Comparison of ENCODE assay signal across 8 cellular contexts in genomic region chr17:1259910-1260389, GRCh38. TPM values are rescaled to one million over a fixed set of nuclear protein-coding genes. Genes with fewer than 3 reads are reported as not detected.
DNase-seq lines count a peak whose midpoint lies in the region; ATAC-seq and TF ChIP-seq lines count a peak whose summit lies in the region.

No MANE protein-coding gene starts in this region.

- no peaks in the 10 kb centered on the region for H3K9me2 ChIP-seq in DOHH2 (replicated peaks; ENCODE audit: control insufficient read depth, low read length)

- TF ChIP-seq POLR2A in Peyer's patch (IDR thresholded peaks at IDR 0.05) = no peak
- TF ChIP-seq POLR2A in esophagus muscularis mucosa (IDR thresholded peaks at IDR 0.05; ENCODE audit: low read depth) = no peak
- no peak for TF ChIP-seq POLR2A in ovary (IDR thresholded peaks at IDR 0.05)

- H3K4me2 ChIP-seq in DOHH2 (ENCODE audit: low read length) = peak overlapping the region; percentile 68; the same call in 1 of the 2 replicates

- ATAC-seq in GM19324 (IDR thresholded peaks at IDR 0.05; ENCODE audit: low FRiP score, unreplicated experiment) (no peak), GM21717 (IDR thresholded peaks at IDR 0.05; ENCODE audit: unreplicated experiment) (no peak)

- TF ChIP-seq CTCF in DOHH2 (IDR thresholded peaks at IDR 0.05; ENCODE audit: low read depth, low read length, poor library complexity, severe bottlenecking) (no peak), Peyer's patch (IDR thresholded peaks at IDR 0.05) (no peak), esophagus muscularis mucosa (IDR thresholded peaks at IDR 0.05) (no peak), ovary (IDR thresholded peaks at IDR 0.05) (no peak), GM13977 (IDR thresholded peaks at IDR 0.05; ENCODE audit: extremely low read depth, insufficient read depth, missing control alignments) (no peak)

- no peaks in the 10 kb centered on the region for H3K79me2 ChIP-seq in DOHH2 (ENCODE audit: control insufficient read depth, low read length)

- no peaks in the 10 kb centered on the region for H3K36me3 ChIP-seq in DOHH2 (ENCODE audit: control insufficient read depth, low read length)
- H3K36me3 ChIP-seq in Peyer's patch = no peaks in the 10 kb centered on the region
- no peaks in the 10 kb centered on the region for H3K36me3 ChIP-seq in esophagus muscularis mucosa
- no peaks in the 10 kb centered on the region for H3K36me3 ChIP-seq in ovary

- TF ChIP-seq EP300 in esophagus muscularis mucosa (IDR thresholded peaks at IDR 0.05) (no peak), ovary (IDR thresholded peaks at IDR 0.05) (no peak)

- H3K4me1 ChIP-seq in DOHH2 (ENCODE audit: control insufficient read depth, low read length) (peaks cover 5% of the 10 kb centered on the region), Peyer's patch (peaks cover 0 to 9% (median 2%) of the 10 kb centered on the region in 4 donors), esophagus muscularis mucosa (peaks cover 12 to 18% (median 15%) of the 10 kb centered on the region in 4 donors), ovary (ENCODE audit: insufficient read depth) (no peaks in the 10 kb centered on the region)

- H3K4me3 ChIP-seq in DOHH2 (ENCODE audit: low read length) (no peak overlapping the region), Peyer's patch (peak overlapping the region; percentile 24 to 55 (median 45)), esophagus muscularis mucosa (peak overlapping the region; percentile 56 to 65 (median 60)), ovary (peak overlapping the region; percentile 36)

- DNase-seq in Peyer's patch (no peak), esophagus muscularis mucosa (ENCODE audit: extremely low spot score) (no peak), ovary (no peak), GM13977 (ENCODE audit: low spot score) (no peak), AML-193 (lab: John Stamatoyannopoulos, UW) (no peak)

- H3K27me3 ChIP-seq in DOHH2 (ENCODE audit: control insufficient read depth, low read length) = peaks cover 22% of the 10 kb centered on the region
- H3K27me3 ChIP-seq in Peyer's patch = no peaks in the 10 kb centered on the region
- H3K27me3 ChIP-seq in esophagus muscularis mucosa = peaks cover 0 to 4% (median 0%) of the 10 kb centered on the region in 4 donors
- H3K27me3 ChIP-seq in ovary = no peaks in the 10 kb centered on the region

- H4K20me1 ChIP-seq in DOHH2 (ENCODE audit: control insufficient read depth, insufficient read depth, low read depth, low read length) = 0 out of 2 replicates have a peak, but pooled peaks cover 2% of the 10 kb centered on the region

- no peaks in the 10 kb centered on the region for H3F3A ChIP-seq in DOHH2 (ENCODE audit: control insufficient read depth, insufficient read depth)

- H3K27ac ChIP-seq in DOHH2 (ENCODE audit: low read depth, low read length) = no peak overlapping the region
- peak overlapping the region in 1 of 4 donors; percentile 42 for H3K27ac ChIP-seq in Peyer's patch
- peak overlapping the region; percentile 65 to 86 (median 82) for H3K27ac ChIP-seq in esophagus muscularis mucosa (replicated peaks in 1 of 4)
- no peak overlapping the region for H3K27ac ChIP-seq in ovary

- 3% methylated on average over 28 of the region's 39 CpGs for WGBS in esophagus muscularis mucosa
- WGBS in ovary, 3 donors = 1% methylated on average over 20 to 39 of the region's 39 CpGs

- in situ Hi-C loops in GM13977 (cut with MboI; ENCODE audit: low pct_unique_long_range_greater_than_20kb, low sequenced_read_pairs, unreplicated experiment) = no loop called here

- intact Hi-C loops in esophagus muscularis mucosa (cut with DNase I) = loop anchor here (2.0 kb wide), 1 partner anchor 73 kb away; no protein-coding TSS in a partner anchor
- intact Hi-C loops in ovary (cut with DNase I) = loop anchor here in 2 of 4 donors (5.0 kb wide), 2 partner anchors 72 to 252 kb away; no protein-coding TSS in a partner anchor

- H3K9me3 ChIP-seq in DOHH2 (ENCODE audit: control insufficient read depth, insufficient read depth, low read length) (no peaks in the 10 kb centered on the region), Peyer's patch (no peaks in the 10 kb centered on the region), esophagus muscularis mucosa (no peaks in the 10 kb centered on the region), ovary (no peaks in the 10 kb centered on the region)

RNA-seq across cellular contexts. Expression of gene BHLHA9, which starts 10.3 kb away (rescaled TPM):
- not detected for total RNA-seq in Peyer's patch
- total RNA-seq in esophagus muscularis mucosa = not detected
- total RNA-seq in ovary = not detected
- polyA plus RNA-seq in ovary = not detected

RNA-seq across cellular contexts. Expression of gene TRARG1, which starts 19.5 kb away (rescaled TPM):
- total RNA-seq in Peyer's patch (under 1 TPM in 2 of 4 donors, not detected in 2; 0.35 to 0.40 TPM), esophagus muscularis mucosa (under 1 TPM in 3 of 4 donors, not detected in 1; 0.11 to 0.32 (median 0.17) TPM), ovary (under 1 TPM in 2 of 7 donors, not detected in 5; 0.07 to 0.12 TPM)
- under 1 TPM; 0.04 to 0.28 TPM for polyA plus RNA-seq in ovary

Comparison
In these comparisons a context has a peak if more than half of its experiments do, and no peak if none do; other contexts are left out.
1. H3K27ac ChIP-seq: peak in esophagus muscularis mucosa (4 of 4); none in DOHH2 (single experiment) and ovary (0 of 2).